ENCODE assay signal across 1 cellular context in the genomic region with DNA sequence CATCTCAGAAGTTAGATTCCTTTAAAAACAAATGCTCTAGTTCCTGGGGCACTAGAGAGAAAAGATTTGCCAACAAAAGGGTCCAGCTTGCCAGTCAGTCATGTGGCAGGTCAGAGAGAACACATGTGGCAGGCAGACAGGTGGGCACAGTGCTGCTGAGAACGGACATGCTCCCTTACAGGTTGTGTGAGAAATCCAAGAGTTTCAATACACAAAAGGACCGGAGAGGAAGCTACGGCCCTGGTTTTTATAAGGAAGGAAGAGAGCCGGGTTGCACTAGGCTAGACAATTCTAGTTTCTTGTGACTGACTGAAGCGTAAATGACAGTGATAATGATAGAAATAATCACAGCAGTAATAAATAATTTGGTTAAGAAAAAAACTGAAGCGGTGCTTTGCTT.
TF ChIP-seq lines count a peak whose summit lies in the region.

No MANE protein-coding gene starts in this region.

TF ChIP-seq in GM23338, 12 proteins besides CTCF, POLR2A, EP300 and RAD21 (continued from another document):
- TF ChIP-seq, protein P1, sequence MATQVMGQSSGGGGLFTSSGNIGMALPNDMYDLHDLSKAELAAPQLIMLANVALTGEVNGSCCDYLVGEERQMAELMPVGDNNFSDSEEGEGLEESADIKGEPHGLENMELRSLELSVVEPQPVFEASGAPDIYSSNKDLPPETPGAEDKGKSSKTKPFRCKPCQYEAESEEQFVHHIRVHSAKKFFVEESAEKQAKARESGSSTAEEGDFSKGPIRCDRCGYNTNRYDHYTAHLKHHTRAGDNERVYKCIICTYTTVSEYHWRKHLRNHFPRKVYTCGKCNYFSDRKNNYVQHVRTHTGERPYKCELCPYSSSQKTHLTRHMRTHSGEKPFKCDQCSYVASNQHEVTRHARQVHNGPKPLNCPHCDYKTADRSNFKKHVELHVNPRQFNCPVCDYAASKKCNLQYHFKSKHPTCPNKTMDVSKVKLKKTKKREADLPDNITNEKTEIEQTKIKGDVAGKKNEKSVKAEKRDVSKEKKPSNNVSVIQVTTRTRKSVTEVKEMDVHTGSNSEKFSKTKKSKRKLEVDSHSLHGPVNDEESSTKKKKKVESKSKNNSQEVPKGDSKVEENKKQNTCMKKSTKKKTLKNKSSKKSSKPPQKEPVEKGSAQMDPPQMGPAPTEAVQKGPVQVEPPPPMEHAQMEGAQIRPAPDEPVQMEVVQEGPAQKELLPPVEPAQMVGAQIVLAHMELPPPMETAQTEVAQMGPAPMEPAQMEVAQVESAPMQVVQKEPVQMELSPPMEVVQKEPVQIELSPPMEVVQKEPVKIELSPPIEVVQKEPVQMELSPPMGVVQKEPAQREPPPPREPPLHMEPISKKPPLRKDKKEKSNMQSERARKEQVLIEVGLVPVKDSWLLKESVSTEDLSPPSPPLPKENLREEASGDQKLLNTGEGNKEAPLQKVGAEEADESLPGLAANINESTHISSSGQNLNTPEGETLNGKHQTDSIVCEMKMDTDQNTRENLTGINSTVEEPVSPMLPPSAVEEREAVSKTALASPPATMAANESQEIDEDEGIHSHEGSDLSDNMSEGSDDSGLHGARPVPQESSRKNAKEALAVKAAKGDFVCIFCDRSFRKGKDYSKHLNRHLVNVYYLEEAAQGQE (IDR thresholded peaks at IDR 0.05; ENCODE audit: unreplicated experiment), result no peak
- TF ChIP-seq JUNB (IDR thresholded peaks at IDR 0.05; ENCODE audit: unreplicated experiment) (no peak), ZNF331 (CRISPR knock-in tag; IDR thresholded peaks at IDR 0.05; ENCODE audit: low read depth) (no peak), STAT1 (IDR thresholded peaks at IDR 0.05; ENCODE audit: unreplicated experiment) (no peak), EZH2 (IDR thresholded peaks at IDR 0.05; ENCODE audit: low read depth, unreplicated experiment) (no peak), CREB1 (CRISPR knock-in tag; IDR thresholded peaks at IDR 0.05; ENCODE audit: low read depth) (no peak), NANOG (IDR thresholded peaks at IDR 0.05; ENCODE audit: borderline replicate concordance) (no peak), ZNF114 (CRISPR knock-in tag; IDR thresholded peaks at IDR 0.05) (no peak), EZH2phosphoT487 (IDR thresholded peaks at IDR 0.05; ENCODE audit: unreplicated experiment) (no peak)
